Comparison of ENCODE assay signal across 26 cellular contexts in the genomic region with DNA sequence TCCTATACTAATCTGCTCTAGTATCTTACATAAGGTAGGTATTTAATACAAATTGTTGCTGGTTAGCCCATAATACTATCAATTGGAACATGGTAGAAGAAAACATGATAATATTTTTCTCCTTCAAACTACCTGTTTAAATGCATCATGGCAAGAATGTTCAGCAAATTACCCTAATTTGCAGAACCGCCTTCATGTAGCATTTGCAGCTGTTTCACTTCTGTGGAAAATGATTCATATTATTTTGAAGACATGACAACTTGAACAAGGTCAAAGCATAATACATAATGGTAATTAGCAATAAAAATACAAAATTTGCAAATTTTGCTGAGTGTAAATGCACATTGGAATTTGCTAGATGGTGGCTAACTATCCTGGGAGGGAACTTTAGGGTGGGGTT.
"Had no signal": no experiment of that assay in that cellular context is flagged by ENCODE, and none has a peak within 500 bp of the region (broad histone marks: within the 10 kb centered on the region; RNA-seq: fewer than 3 reads in every experiment).

No MANE protein-coding gene starts in this region.

- H3K27me3 Mint-ChIP-seq: dendritic cell treated with granulocyte-macrophage colony-stimulating factor and Interleukin-4, amounts not matched to agents 40 ng/mL and 50 ng/mL, for 4 days; effector memory CD8-positive, alpha-beta T cell had no signal

- H3K9me3 ChIP-seq: colonic mucosa, esophagus squamous epithelium, gastrocnemius medialis, heart right ventricle, left lung, lower lobe of right lung had no signal

- H3K9me3 Mint-ChIP-seq: dendritic cell treated with granulocyte-macrophage colony-stimulating factor and Interleukin-4, amounts not matched to agents 40 ng/mL and 50 ng/mL, for 4 days; effector memory CD8-positive, alpha-beta T cell; mesothelial cell of epicardium had no signal

- H3K36me3 ChIP-seq: colonic mucosa, esophagus squamous epithelium, gastrocnemius medialis, heart right ventricle, left lung, lower lobe of right lung had no signal

- H3K27ac ChIP-seq: colonic mucosa, epithelial cell of prostate, esophagus squamous epithelium, gastrocnemius medialis, heart right ventricle, left lung, lower lobe of right lung had no signal

- H3K4me1 Mint-ChIP-seq: mesothelial cell of epicardium had no signal

- FAIRE-seq: endometrium, islet of Langerhans, keratinocyte had no signal

- H3K4me3 ChIP-seq: colonic mucosa, esophagus squamous epithelium, gastrocnemius medialis, heart right ventricle, left lung, lower lobe of right lung had no signal

- H3K36me3 Mint-ChIP-seq: mesothelial cell of epicardium had no signal

- H3K27me3 ChIP-seq: colonic mucosa, esophagus squamous epithelium, gastrocnemius medialis, heart right ventricle, left lung had no signal

- H3K4me3 Mint-ChIP-seq: dendritic cell treated with granulocyte-macrophage colony-stimulating factor and Interleukin-4, amounts not matched to agents 40 ng/mL and 50 ng/mL, for 4 days; effector memory CD8-positive, alpha-beta T cell; endodermal cell; mesothelial cell of epicardium had no signal

- H3K4me1 ChIP-seq: colonic mucosa, left lung, lower lobe of right lung had no signal

- H3K27ac Mint-ChIP-seq: dendritic cell treated with granulocyte-macrophage colony-stimulating factor and Interleukin-4, amounts not matched to agents 40 ng/mL and 50 ng/mL, for 4 days; effector memory CD8-positive, alpha-beta T cell; endodermal cell; mesothelial cell of epicardium had no signal

- ATAC-seq: effector memory CD8-positive, alpha-beta T cell; esophagus mucosa; gastrocnemius medialis; heart right ventricle; left cardiac atrium; left lung; left ventricle myocardium superior; lower lobe of right lung had no signal

- DNase-seq: colonic mucosa; cortex of kidney; effector CD8-positive, alpha-beta T cell; effector memory CD8-positive, alpha-beta T cell; endodermal cell; erythroblast; esophagus squamous epithelium; foreskin fibroblast; foreskin melanocyte; gastrocnemius medialis; glutamatergic neuron; head of caudate nucleus; heart right ventricle; hippocampal formation; left cardiac atrium; left lung; left ventricle myocardium superior; lower lobe of right lung; mesenchymal stem cell had no signal
